In the genomic region with DNA sequence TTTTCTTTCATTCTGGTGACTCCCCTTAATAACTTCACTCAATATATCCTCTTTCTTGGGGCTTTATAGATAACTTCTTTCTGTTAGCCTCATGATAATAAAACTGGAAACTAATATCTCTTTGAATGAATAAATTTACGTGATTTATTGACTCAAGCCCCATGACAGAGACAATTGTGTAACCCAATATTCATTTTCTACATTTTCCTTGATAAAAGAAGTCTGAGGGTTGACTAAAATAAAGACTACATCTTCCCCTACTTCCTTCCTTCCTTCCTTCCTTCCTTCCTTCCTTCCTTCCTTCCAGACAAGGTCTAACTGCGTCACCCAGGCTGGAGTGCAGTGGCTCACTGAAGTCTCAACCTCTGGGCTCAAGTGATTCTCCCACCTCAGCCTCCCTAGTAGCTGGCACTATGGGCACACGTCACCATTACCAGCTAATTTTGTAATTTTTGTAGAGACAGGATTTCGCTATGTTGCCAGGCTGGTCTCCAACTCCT, we compare ENCODE assay signal across 28 cellular contexts.
"Had no signal": no experiment of that assay in that cellular context is flagged by ENCODE, and none has a peak within 500 bp of the region (broad histone marks: within the 10 kb centered on the region; RNA-seq: fewer than 3 reads in every experiment).

No MANE protein-coding gene starts in this region.

- H3K36me3 ChIP-seq: ovary, spleen, suprapubic skin, tibial artery, transverse colon, upper lobe of right lung, uterus had no signal

- H3K79me2 ChIP-seq: parathyroid adenoma had no signal

- H3K4me2 ChIP-seq: neural progenitor cell, smooth muscle cell had no signal

- H2AFZ ChIP-seq: neural progenitor cell, parathyroid adenoma had no signal

- H3K27ac ChIP-seq: neural progenitor cell, ovary, parathyroid adenoma, psoas muscle, skin epidermis, spleen, suprapubic skin, testis, tibial artery, transverse colon, upper lobe of right lung, uterus had no signal

- ATAC-seq: natural killer cell; psoas muscle; right cardiac atrium; sciatic nerve; stimulated activated memory B cell treated with anti-CD40 and anti-IgM and Interleukin-4, amounts not matched to agents 10 μg/mL and 1 μg/mL and 100 μg/mL, for 72 hours; stimulated activated naive CD8-positive, alpha-beta T cell treated with anti-CD3 and anti-CD28 coated beads, Interleukin-15, amount 100 ng/mL, for 72 hours; stimulated activated naive CD8-positive, alpha-beta T cell treated with anti-CD3 and anti-CD28 coated beads, Interleukin-15, Interleukin-2, amounts not matched to agents 100 U/mL and 50 U/mL, for 24 hours; upper lobe of right lung had no signal

- H3K27me3 ChIP-seq: neural progenitor cell, ovary, spleen, suprapubic skin, testis, tibial artery, transverse colon, upper lobe of right lung, uterus had no signal

- H3K4me3 ChIP-seq: neural progenitor cell, ovary, psoas muscle, skin epidermis, smooth muscle cell, spleen, suprapubic skin, testis, tibial artery, transverse colon, upper lobe of right lung, uterus had no signal

- DNase-seq: natural killer cell; occipital lobe; ovary; posterior cingulate gyrus; psoas muscle; right cardiac atrium; spleen; stimulated activated CD4-positive, alpha-beta T cell treated with anti-CD3 and anti-CD28 coated beads, Interleukin-12 subunit alpha, Interleukin-12 subunit beta, amount 100 ng/mL, for 4 hours; stimulated activated CD4-positive, alpha-beta T cell treated with anti-CD3 and anti-CD28 coated beads, Interleukin-1b, Interleukin-23, amount 100 ng/mL, for 48 hours; stimulated activated CD4-positive, alpha-beta T cell treated with anti-CD3 and anti-CD28 coated beads, Interleukin-4, amount 100 ng/mL, for 1 hour; stimulated activated CD4-positive, alpha-beta T cell treated with anti-CD3 and anti-CD28 coated beads, Interleukin-4, amount 100 ng/mL, for 4 hours; stimulated activated CD8-positive, alpha-beta memory T cell treated with anti-CD3 and anti-CD28 coated beads, Interleukin-4, amount 100 ng/mL, for 48 hours; stimulated activated naive CD4-positive, alpha-beta T cell; stimulated activated naive CD8-positive, alpha-beta T cell treated with anti-CD3 and anti-CD28 coated beads, Interleukin-15, amount 100 ng/mL, for 72 hours; stimulated activated naive CD8-positive, alpha-beta T cell treated with anti-CD3 and anti-CD28 coated beads, Interleukin-15, Interleukin-2, amounts not matched to agents 100 U/mL and 50 U/mL, for 24 hours; substantia nigra; testis; tibial artery; transverse colon; upper lobe of right lung; uterus had no signal

- H3K9me3 ChIP-seq: ovary, psoas muscle, suprapubic skin, testis, tibial artery, upper lobe of right lung, uterus had no signal

- H3K9ac ChIP-seq: neural progenitor cell, parathyroid adenoma had no signal

- H3K4me1 ChIP-seq: parathyroid adenoma, psoas muscle, spleen, suprapubic skin, testis, tibial artery, transverse colon, upper lobe of right lung, uterus had no signal
